Comparison of ENCODE assay signal across 18 cellular contexts in the genomic region with DNA sequence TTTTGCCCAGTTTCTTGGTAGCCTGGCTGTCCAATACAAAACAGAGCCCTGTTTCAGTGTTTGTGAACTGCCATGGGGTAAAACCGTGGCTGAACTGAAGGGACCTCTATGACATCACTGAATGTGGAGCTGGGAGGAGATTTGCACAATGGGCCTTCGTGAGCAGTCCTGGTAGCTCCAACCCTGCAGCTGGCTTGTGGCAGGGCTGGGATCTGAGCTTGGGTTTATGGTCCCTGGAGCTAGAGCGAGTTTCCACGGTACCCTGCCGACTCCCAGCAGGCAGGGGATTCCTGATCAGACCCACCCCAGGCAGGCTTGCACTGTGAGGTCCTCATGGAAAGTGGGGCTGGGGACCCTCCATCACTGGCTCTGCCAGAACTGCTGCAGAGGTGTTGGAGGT.
DNase-seq lines count a peak whose midpoint lies in the region; ATAC-seq and TF ChIP-seq lines count a peak whose summit lies in the region.
"Had no signal": no experiment of that assay in that cellular context is flagged by ENCODE, and none has a peak within 500 bp of the region (broad histone marks: within the 10 kb centered on the region; RNA-seq: fewer than 3 reads in every experiment).

No MANE protein-coding gene starts in this region.

- POLR2A ChIA-PET in GM10248 (lab: Yijun Ruan, JAX): no interaction called here

- intact Hi-C loops in left colon (cut with DNase I, micrococcal nuclease): no loop called here

- CTCF ChIA-PET in GM10248 (lab: Yijun Ruan, JAX): no interaction called here

- H3K27ac ChIP-seq in caudate nucleus (ENCODE audit: low read depth, low read length) (peak overlapping the region; percentile 74), temporal lobe (ENCODE audit: low read depth, low read length) (peak overlapping the region; percentile 71)
- H3K27ac ChIP-seq: KMS-11 had no signal

- TF ChIP-seq CTCF in GM10248 (IDR thresholded peaks at IDR 0.05; ENCODE audit: control extremely low read depth, extremely low read depth, low read depth, missing control alignments): no peak

- ATAC-seq in left colon (no peak), HG02642 (IDR thresholded peaks at IDR 0.05; ENCODE audit: poor library complexity, unreplicated experiment) (no peak)
- ATAC-seq: HepG2, Right ventricle myocardium inferior had no signal

- peak in 40 of 61 donors; percentile 3 to 76 (median 32) for DNase-seq in caudate nucleus (lab: John Stamatoyannopoulos, UW)
- DNase-seq in globus pallidus (ENCODE audit: low spot score): peak; percentile 79
- peak; percentile 79 for DNase-seq in pons (ENCODE audit: low spot score)
- no peak for DNase-seq in left colon
- DNase-seq in GM10248 (ENCODE audit: extremely low spot score): no peak
- DNase-seq: CD8-positive, alpha-beta memory T cell; HFFc6; MG63; NCI-H1105 treated with DMSO at 0.1 percent for 48 hours; NCI-H187; NCI-H2171; NCI-H446 treated with DMSO at 0.1 percent for 48 hours; NCI-H748 treated with DMSO at 0.1 percent for 48 hours had no signal

Comparison
In these comparisons a context has a peak if more than half of its experiments do, and no peak if none do; other contexts are left out.
1. DNase-seq: peak in caudate nucleus (40 of 61), globus pallidus (single experiment) and pons (single experiment); none in left colon (0 of 2) and GM10248 (single experiment).